ENCODE assay signal across 1 cellular context in genomic region chr9:128771745-128772519, GRCh38.
TF ChIP-seq lines count a peak whose summit lies in the region.

Gene ZER1, minus strand, starts transcription at chr9:128771927. Its CDS starts 16,362 bp downstream, at chr9:128755565.

TF ChIP-seq in K562, 482 proteins besides CTCF, POLR2A, EP300 and RAD21 (continued from another document and continues in another):
- TF ChIP-seq ZNF407 (IDR thresholded peaks at IDR 0.05; ENCODE audit: low read depth) (no peak), HOMEZ (CRISPR knock-in tag; IDR thresholded peaks at IDR 0.05) (no peak), ETS2 (tag; IDR thresholded peaks at IDR 0.05; ENCODE audit: borderline replicate concordance, poor library complexity, severe bottlenecking) (no peak), RB1 (IDR thresholded peaks at IDR 0.05; ENCODE audit: low read depth) (peak; percentile 99), NR4A1 (CRISPR knock-in tag; IDR thresholded peaks at IDR 0.05) (no peak), NR4A1 (tag; IDR thresholded peaks at IDR 0.05) (no peak), KDM5B (IDR thresholded peaks at IDR 0.05; ENCODE audit: insufficient replicate concordance, low read depth, low read length) (peak; percentile 55), MBD2 (IDR thresholded peaks at IDR 0.05; ENCODE audit: borderline replicate concordance, low read depth) (0 out of 2 replicates have a peak, but pooled peaks have one; percentile 65), ZBTB49 (CRISPR knock-in tag; IDR thresholded peaks at IDR 0.05; ENCODE audit: borderline replicate concordance) (0 out of 2 replicates have a peak, but pooled peaks have one; percentile 24), GATA2 (CRISPR knock-in tag; IDR thresholded peaks at IDR 0.05) (no peak), POLR2G (IDR thresholded peaks at IDR 0.05; ENCODE audit: low read depth, low read length) (peak; percentile 95), GABPA (tag; conservative IDR thresholded peaks at IDR 0.05; ENCODE audit: low read depth) (peak; percentile 99), ZNF785 (CRISPR knock-in tag; IDR thresholded peaks at IDR 0.05) (no peak), MEF2D (tag; conservative IDR thresholded peaks at IDR 0.05; ENCODE audit: low read depth) (no peak), SMARCA5 (IDR thresholded peaks at IDR 0.05) (no peak), MAFK (IDR thresholded peaks at IDR 0.05; ENCODE audit: low read length) (no peak), CREB3 (tag; conservative IDR thresholded peaks at IDR 0.05; ENCODE audit: low read depth) (no peak), DPF2 (IDR thresholded peaks at IDR 0.05) (no peak), U2AF1 (optimal IDR thresholded peaks at IDR 0.05; ENCODE audit: low read depth, low read length) (peak; percentile 46), BCOR (IDR thresholded peaks at IDR 0.05) (no peak), CAMTA2 (CRISPR knock-in tag; conservative IDR thresholded peaks at IDR 0.05) (0 out of 2 replicates have a peak, but pooled peaks have one; percentile 25), CBX2 (IDR thresholded peaks at IDR 0.05; ENCODE audit: insufficient read depth, low read length, poor library complexity, severe bottlenecking) (no peak), ARID3A (IDR thresholded peaks at IDR 0.05; ENCODE audit: borderline replicate concordance, low read depth, low read length) (no peak), SFPQ (IDR thresholded peaks at IDR 0.05; ENCODE audit: low read depth, low read length) (no peak), TRIM24 (IDR thresholded peaks at IDR 0.05) (peak in 1 of 2 experiments; percentile 99; a peak in 2 of 4 replicates), ZNF347 (CRISPR knock-in tag; IDR thresholded peaks at IDR 0.05; ENCODE audit: low read depth) (no peak), KDM4B (IDR thresholded peaks at IDR 0.05; ENCODE audit: borderline replicate concordance in 2 of 2, low read depth in 1 of 2) (no peak), EGR1 (conservative IDR thresholded peaks at IDR 0.05) (peak; percentile 79), TCF7 (IDR thresholded peaks at IDR 0.05; ENCODE audit: borderline replicate concordance) (no peak; the same call in 1 of the 2 replicates), POU5F1 (IDR thresholded peaks at IDR 0.05; ENCODE audit: borderline replicate concordance, low read depth, low read length, partially characterized antibody) (no peak), KDM1A (IDR thresholded peaks at IDR 0.05) (no peak), ARID3B (CRISPR knock-in tag; IDR thresholded peaks at IDR 0.05; ENCODE audit: borderline replicate concordance) (no peak), ZNF3 (CRISPR knock-in tag; IDR thresholded peaks at IDR 0.05) (no peak), PHTF2 (CRISPR knock-in tag; IDR thresholded peaks at IDR 0.05) (no peak), GATAD2B (IDR thresholded peaks at IDR 0.05; ENCODE audit: borderline replicate concordance) (peak; percentile 95), ZNF124 (CRISPR knock-in tag; IDR thresholded peaks at IDR 0.05) (no peak), VEZF1 (CRISPR knock-in tag; IDR thresholded peaks at IDR 0.05) (peak; percentile 88), TEAD1 (CRISPR knock-in tag; IDR thresholded peaks at IDR 0.05) (peak in 1 of 2 experiments; percentile 65; a peak in 1 of 4 replicates), FOXK1 (CRISPR knock-in tag; IDR thresholded peaks at IDR 0.05; ENCODE audit: borderline replicate concordance) (peak; percentile 95), PRPF4 (IDR thresholded peaks at IDR 0.05; ENCODE audit: insufficient read depth, low read depth, low read length, poor library complexity, severe bottlenecking) (peak; percentile 61), USF1 (CRISPR knock-in tag; IDR thresholded peaks at IDR 0.05) (peak; percentile 10; the same call in 1 of the 2 replicates), ZNF175 (CRISPR knock-in tag; IDR thresholded peaks at IDR 0.05; ENCODE audit: low read depth) (no peak), FOXA1 (IDR thresholded peaks at IDR 0.05; ENCODE audit: borderline replicate concordance) (no peak)
